Comparison of ENCODE assay signal across 11 cellular contexts in the genomic region with DNA sequence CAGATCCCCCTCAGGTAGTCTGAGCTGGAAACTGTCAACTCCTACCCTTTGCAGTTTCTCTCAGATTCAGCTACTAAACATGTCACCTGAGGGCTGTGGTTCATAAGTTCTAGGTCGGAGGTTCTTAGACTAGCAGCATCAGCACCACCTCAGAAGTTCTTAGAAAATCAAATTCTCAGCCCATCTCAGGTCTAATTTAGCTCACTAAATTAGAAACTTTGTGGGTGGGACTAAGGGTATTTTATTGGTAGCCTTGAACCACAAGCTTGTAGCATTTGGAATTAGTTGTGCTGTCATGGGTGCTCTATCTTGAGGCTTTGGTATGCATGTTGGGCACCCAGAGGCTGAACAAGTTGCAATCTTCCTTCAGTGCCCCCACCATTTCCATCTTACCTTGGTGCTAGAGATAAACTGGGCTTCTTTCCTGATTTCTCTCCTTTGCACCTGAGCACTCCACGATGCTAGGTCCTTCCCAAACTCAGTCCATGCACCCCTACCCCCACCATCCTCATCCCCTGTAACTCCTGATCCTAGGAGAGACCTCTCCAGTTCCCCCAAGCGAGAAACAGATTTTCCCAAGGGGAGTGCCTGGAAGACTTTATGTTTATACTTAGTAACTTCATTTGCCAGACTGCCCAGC. TPM values are rescaled to one million over a fixed set of nuclear protein-coding genes. Genes with fewer than 3 reads are reported as not detected.
DNase-seq lines count a peak whose midpoint lies in the region; ATAC-seq, FAIRE-seq and TF ChIP-seq lines count a peak whose summit lies in the region.
"Had no signal": no experiment of that assay in that cellular context is flagged by ENCODE, and none has a peak within 500 bp of the region (broad histone marks: within the 10 kb centered on the region; RNA-seq: fewer than 3 reads in every experiment).

No MANE protein-coding gene starts in this region.

- ATAC-seq in T-helper 17 cell (peak; percentile 19), GM18505 (IDR thresholded peaks at IDR 0.05; ENCODE audit: unreplicated experiment) (no peak)

- H2BK15ac ChIP-seq in H9 (ENCODE audit: low read depth, low read length) = no peak overlapping the region

- H3K23ac ChIP-seq in H9 (ENCODE audit: insufficient read length, low read depth, low read length) = no peak overlapping the region

- no peak overlapping the region for H2AK5ac ChIP-seq in H9 (ENCODE audit: insufficient read length, low read length)

- in situ Hi-C loops in G401 (cut with HindIII; ENCODE audit: low sequenced_read_pairs) = loop anchor here (25.0 kb wide), 1 partner anchor 354 kb away; no protein-coding TSS in a partner anchor

- H2BK20ac ChIP-seq in H9 (ENCODE audit: low read depth, low read length, poor library complexity, severe bottlenecking) = no peak overlapping the region

- no peak overlapping the region for H2BK5ac ChIP-seq in H9 (ENCODE audit: insufficient read length, low read length)

- peak overlapping the region; percentile 98 for H3K27ac Mint-ChIP-seq in T-helper 17 cell
- peak overlapping the region; percentile 94 for H3K27ac Mint-ChIP-seq in stimulated activated naive CD8-positive, alpha-beta T cell treated with anti-CD3 and anti-CD28 coated beads, Interleukin-15, Interleukin-2, amounts not matched to agents 100 ng/mL and 50 ng/mL, for 24 hours
- H3K27ac Mint-ChIP-seq in H9 = no peak overlapping the region; a peak in 2 of 7 replicates

- H3K18ac ChIP-seq in H9 (ENCODE audit: insufficient read length, low read depth, low read length) = no peak overlapping the region

- H3K4me3 ChIP-seq in endothelial cell of umbilical vein (replicated peaks in 1 of 3; ENCODE audit: insufficient read depth in 1 of 3, low read depth in 1 of 3, low read length in 3 of 3) = no peak overlapping the region
- H3K4me3 ChIP-seq: left ventricle myocardium inferior had no signal

- BruUV-seq in endothelial cell of umbilical vein (replicated peaks; lab: Mats Ljungman, UMichigan) = TSS peak; percentile 19

- H3K9ac ChIP-seq in endothelial cell of umbilical vein (replicated peaks; ENCODE audit: extremely low read depth, insufficient read depth, low read length) (peak overlapping the region; percentile 35), H9 (ENCODE audit: extremely low read depth, insufficient read length, low read length) (no peak overlapping the region)

- H3K36me3 ChIP-seq in endothelial cell of umbilical vein (ENCODE audit: control insufficient read depth in 2 of 2, extremely low read depth in 1 of 2, insufficient read depth in 2 of 2, low read length in 2 of 2) = no peaks in the 10 kb centered on the region
- H3K36me3 ChIP-seq: left ventricle myocardium inferior had no signal

- H3K9me3 Mint-ChIP-seq in stimulated activated naive CD8-positive, alpha-beta T cell treated with anti-CD3 and anti-CD28 coated beads, Interleukin-15, Interleukin-2, amounts not matched to agents 100 ng/mL and 50 ng/mL, for 24 hours = no peaks in the 10 kb centered on the region
- H3K9me3 Mint-ChIP-seq in H9 = no peaks in the 10 kb centered on the region

- H3K56ac ChIP-seq in H9 (ENCODE audit: insufficient read length, low read depth, low read length) = no peak overlapping the region

- no peak for FAIRE-seq in endothelial cell of umbilical vein (lab: Jason Lieb, UNC)

- no peaks in the 10 kb centered on the region for H3K9me3 ChIP-seq in T-helper 17 cell (ENCODE audit: control insufficient read depth, low read length, poor library complexity, severe bottlenecking)
- H3K9me3 ChIP-seq in endothelial cell of umbilical vein (replicated peaks; ENCODE audit: control insufficient read depth, insufficient read depth, low read length) = no peaks in the 10 kb centered on the region
- no peaks in the 10 kb centered on the region for H3K9me3 ChIP-seq in H9 (ENCODE audit: control insufficient read depth, low read depth, low read length)
- H3K9me3 ChIP-seq: left ventricle myocardium inferior had no signal

- no peak overlapping the region for H3K14ac ChIP-seq in H9 (ENCODE audit: insufficient read depth, low read length)

- no peak overlapping the region for H4K91ac ChIP-seq in H9 (ENCODE audit: insufficient read length, low read depth, low read length)

- intact Hi-C loops in endothelial cell of umbilical vein (cut with micrococcal nuclease) = loop anchor here (1.0 kb wide), 1 partner anchor 7 kb away; no protein-coding TSS in a partner anchor

- no peak overlapping the region for H4K8ac ChIP-seq in H9 (replicated peaks; ENCODE audit: insufficient read length, low read depth, low read length)

- H3K4me1 ChIP-seq in endothelial cell of umbilical vein (ENCODE audit: control insufficient read depth, extremely low read depth, insufficient read depth, low read length) = peaks cover 44% of the 10 kb centered on the region
- no peaks in the 10 kb centered on the region for H3K4me1 ChIP-seq in H9 (ENCODE audit: insufficient read depth, low read length)

- H3K4ac ChIP-seq in H9 (ENCODE audit: low read depth, low read length) = no peak overlapping the region

- no peaks in the 10 kb centered on the region for H3K79me2 ChIP-seq in endothelial cell of umbilical vein (ENCODE audit: control insufficient read depth, insufficient read depth, low read length)
- no peaks in the 10 kb centered on the region for H3K79me2 ChIP-seq in H9 (ENCODE audit: insufficient read depth, low read length)

- dilution Hi-C loops in endothelial cell of umbilical vein (cut with MboI; ENCODE audit: extremely low pct_ligation_motif_present, low sequenced_read_pairs) = no loop called here

- H3K27me3 Mint-ChIP-seq in T-helper 17 cell = no peaks in the 10 kb centered on the region
- peaks cover 8% of the 10 kb centered on the region for H3K27me3 Mint-ChIP-seq in stimulated activated naive CD8-positive, alpha-beta T cell treated with anti-CD3 and anti-CD28 coated beads, Interleukin-15, Interleukin-2, amounts not matched to agents 100 ng/mL and 50 ng/mL, for 24 hours
- H3K27me3 Mint-ChIP-seq in H9 (ENCODE audit: low read depth) = no peaks in the 10 kb centered on the region; the same call in 1 of the 2 replicates

- no peak overlapping the region for H4K5ac ChIP-seq in H9 (ENCODE audit: insufficient read length, low read depth, low read length)

- no peak overlapping the region for H2BK12ac ChIP-seq in H9 (ENCODE audit: insufficient read length, low read depth, low read length)

- H2BK120ac ChIP-seq in H9 (ENCODE audit: low read depth, low read length, poor library complexity, severe bottlenecking) = no peak overlapping the region

- POLR2A ChIA-PET in endothelial cell of umbilical vein (lab: Charles Lee) = interaction anchor here (0.5 kb wide), 1 partner anchor 324 kb away, joined by 3 read pairs; no protein-coding TSS in a partner anchor

- no peak for TF ChIP-seq POLR2A in endothelial cell of umbilical vein (IDR thresholded peaks at IDR 0.05; ENCODE audit: low read depth, low read length)
- TF ChIP-seq POLR2A in GM18505 (IDR thresholded peaks at IDR 0.05; ENCODE audit: borderline replicate concordance, extremely low read depth, insufficient read depth, insufficient read length) = no peak

- no CpG with 5 or more reads among the region's 3 CpGs for WGBS in H9 (ENCODE audit: extremely low coverage, insufficient read length, low lambda C conversion rate)

- no peaks in the 10 kb centered on the region for H3K36me3 Mint-ChIP-seq in T-helper 17 cell (ENCODE audit: low read depth)
- H3K36me3 Mint-ChIP-seq in stimulated activated naive CD8-positive, alpha-beta T cell treated with anti-CD3 and anti-CD28 coated beads, Interleukin-15, Interleukin-2, amounts not matched to agents 100 ng/mL and 50 ng/mL, for 24 hours (ENCODE audit: low read depth) = peaks cover 7% of the 10 kb centered on the region
- no peaks in the 10 kb centered on the region for H3K36me3 Mint-ChIP-seq in H9 (ENCODE audit: insufficient read depth in 1 of 3, low read depth in 3 of 3)

- no peaks in the 10 kb centered on the region for H3K23me2 ChIP-seq in H9 (ENCODE audit: insufficient read length, low read depth, low read length, poor library complexity, severe bottlenecking)

- H3K4me3 Mint-ChIP-seq in T-helper 17 cell = peak overlapping the region; percentile 67
- H3K4me3 Mint-ChIP-seq in stimulated activated naive CD8-positive, alpha-beta T cell treated with anti-CD3 and anti-CD28 coated beads, Interleukin-15, Interleukin-2, amounts not matched to agents 100 ng/mL and 50 ng/mL, for 24 hours = peak overlapping the region; percentile 65
- no peak overlapping the region for H3K4me3 Mint-ChIP-seq in H9

- H2AFZ ChIP-seq in endothelial cell of umbilical vein (ENCODE audit: low read depth, low read length) (peak overlapping the region; percentile 76), H9 (ENCODE audit: low read length) (no peak overlapping the region)

- H4K20me1 ChIP-seq in endothelial cell of umbilical vein (replicated peaks; ENCODE audit: control insufficient read depth, extremely low read depth, insufficient read depth, low read length) (no peaks in the 10 kb centered on the region), H9 (ENCODE audit: control insufficient read depth, insufficient read depth, insufficient read length) (no peaks in the 10 kb centered on the region)

- H3K27me3 ChIP-seq in endothelial cell of umbilical vein (ENCODE audit: control insufficient read depth in 2 of 2, insufficient read depth in 2 of 2, low read length in 2 of 2) (no peaks in the 10 kb centered on the region), H9 (ENCODE audit: insufficient read depth, low read length) (no peaks in the 10 kb centered on the region)

- TF ChIP-seq CTCF in endothelial cell of umbilical vein (IDR thresholded peaks at IDR 0.05; ENCODE audit: extremely low read depth in 1 of 2, insufficient read depth in 1 of 2, low read depth in 1 of 2, low read length in 2 of 2) = no peak
- TF ChIP-seq CTCF in H9 (conservative IDR thresholded peaks at IDR 0.05) = no peak

- CTCF ChIA-PET in endothelial cell of umbilical vein (lab: Charles Lee) = interaction anchor here (1.0 to 8.4 kb wide), 7 partner anchors 11 to 370 kb away, joined by 5 to 368 read pairs (median 46); partner anchors contain the start of gene S1PR1

- H3K9me1 ChIP-seq in endothelial cell of umbilical vein (replicated peaks; ENCODE audit: control insufficient read depth, extremely low read depth, insufficient read depth, low read length) = peaks cover 3% of the 10 kb centered on the region

- H3K4me2 ChIP-seq in endothelial cell of umbilical vein (ENCODE audit: insufficient read depth, low read length) (peak overlapping the region; percentile 20), H9 (ENCODE audit: insufficient read depth, insufficient read length, low read length) (no peak overlapping the region)

- no peak overlapping the region for H3T11ph ChIP-seq in H9 (ENCODE audit: low read length)

- H3K27ac ChIP-seq in endothelial cell of umbilical vein (ENCODE audit: insufficient read depth, low read depth, low read length) (peak overlapping the region; percentile 45), H9 (ENCODE audit: insufficient read length, low read depth, low read length) (no peak overlapping the region)
- H3K27ac ChIP-seq: left ventricle myocardium inferior had no signal

- no peaks in the 10 kb centered on the region for H3K79me1 ChIP-seq in H9 (ENCODE audit: insufficient read depth, low read depth, low read length, poor library complexity, severe bottlenecking)

- DNase-seq in activated naive CD4-positive, alpha-beta T cell treated with Interleukin-2 at 50 U/mL for 16 hours = peak; percentile 36
- DNase-seq in activated naive CD4-positive, alpha-beta T cell treated with anti-CD3 and anti-CD28 coated beads, Interleukin-2, amount 50 U/mL, for 16 hours = no peak
- DNase-seq in T-helper 17 cell = no peak
- DNase-seq in endothelial cell of umbilical vein (ENCODE audit: low read depth, low spot score) = no peak
- no peak for DNase-seq in G401 (ENCODE audit: low spot score)
- no peak for DNase-seq in H9
- DNase-seq: left ventricle myocardium inferior, NCI-H1694, SW 1271 had no signal

- peaks cover 59% of the 10 kb centered on the region for H3K4me1 Mint-ChIP-seq in T-helper 17 cell
- H3K4me1 Mint-ChIP-seq in stimulated activated naive CD8-positive, alpha-beta T cell treated with anti-CD3 and anti-CD28 coated beads, Interleukin-15, Interleukin-2, amounts not matched to agents 100 ng/mL and 50 ng/mL, for 24 hours (ENCODE audit: low read depth) = peaks cover 92% of the 10 kb centered on the region
- peaks cover 15% of the 10 kb centered on the region in 2 experiments for H3K4me1 Mint-ChIP-seq in H9

RNA-seq across cellular contexts. Expression of gene S1PR1, which starts 54.2 kb away (rescaled TPM):
- total RNA-seq in T-helper 17 cell = 100 to 1,000 TPM; 157 to 226 TPM
- 137 and 138 TPM in 2 replicates for total RNA-seq in endothelial cell of umbilical vein
- polyA plus RNA-seq in endothelial cell of umbilical vein = 346 and 387 TPM in 2 replicates
- polyA plus RNA-seq in endothelial cell of umbilical vein (2011; cell fraction: cytosol; rRNA removed) = 206 and 215 TPM in 2 replicates
- polyA plus RNA-seq in endothelial cell of umbilical vein (2011; cell fraction: nucleus; rRNA removed) = 219 and 225 TPM in 2 replicates
- polyA plus RNA-seq in endothelial cell of umbilical vein (2012) = 130 and 148 TPM in 2 replicates
- 433 and 446 TPM in 2 replicates for polyA minus RNA-seq in endothelial cell of umbilical vein
- polyA minus RNA-seq in endothelial cell of umbilical vein (2011; cell fraction: cytosol; rRNA and poly(A)+ RNA removed) = not detected
- polyA minus RNA-seq in endothelial cell of umbilical vein (2011; cell fraction: nucleus; rRNA and poly(A)+ RNA removed) = 363 and 384 TPM in 2 replicates
- total RNA-seq in G401 (2014; rRNA removed; shearing (Covaris generic)) = not detected in 2 replicates
- 0.24 and 0.26 TPM in 2 replicates for total RNA-seq in H9 (2021)

Comparison
In these comparisons a context has a peak if more than half of its experiments do, and no peak if none do; other contexts are left out.
1. H3K27ac Mint-ChIP-seq: peak in T-helper 17 cell (single experiment) and stimulated activated naive CD8-positive, alpha-beta T cell treated with anti-CD3 and anti-CD28 coated beads, Interleukin-15, Interleukin-2, amounts not matched to agents 100 ng/mL and 50 ng/mL, for 24 hours (single experiment); none in H9 (0 of 3).
2. H3K4me3 Mint-ChIP-seq: peak in T-helper 17 cell (single experiment) and stimulated activated naive CD8-positive, alpha-beta T cell treated with anti-CD3 and anti-CD28 coated beads, Interleukin-15, Interleukin-2, amounts not matched to agents 100 ng/mL and 50 ng/mL, for 24 hours (single experiment); none in H9 (0 of 2).
3. RNA of gene S1PR1, which starts 54.2 kb away (total RNA-seq): 157 to 226 TPM in T-helper 17 cell and 137 to 138 TPM in endothelial cell of umbilical vein; 0.24 to 0.26 TPM in H9 and not detected in G401; every median in the first group is over 100 times any median in the second.